Comparison of ENCODE assay signal across 14 cellular contexts in genomic region chr3:111737056-111737711, GRCh38.
DNase-seq lines count a peak whose midpoint lies in the region; ATAC-seq, FAIRE-seq and TF ChIP-seq lines count a peak whose summit lies in the region.
"Had no signal": no experiment of that assay in that cellular context is flagged by ENCODE, and none has a peak within 500 bp of the region (broad histone marks: within the 10 kb centered on the region; RNA-seq: fewer than 3 reads in every experiment).

No MANE protein-coding gene starts in this region.

- TF ChIP-seq CTCF in HEK293 (tag by site-specific recombination; IDR thresholded peaks at IDR 0.05) (no peak), MCF 10A (IDR thresholded peaks at IDR 0.05; ENCODE audit: unreplicated experiment) (no peak), kidney (IDR thresholded peaks at IDR 0.05; ENCODE audit: borderline replicate concordance, extremely low read depth, insufficient read depth) (no peak), lower leg skin (IDR thresholded peaks at IDR 0.05) (no peak)

- DNase-seq in MCF 10A (ENCODE audit: unreplicated experiment) = no peak
- peak; percentile 76 for DNase-seq in kidney
- DNase-seq in 8988T = no peak
- DNase-seq in lower leg skin (ENCODE audit: low spot score in 2 of 2) = no peak
- DNase-seq: activated CD4-positive, CD25-positive, alpha-beta regulatory T cell; CD4-positive, CD25-positive, alpha-beta regulatory T cell; NCI-H1048; NCI-H510A; SHP77; stimulated activated CD4-positive, alpha-beta T cell treated with anti-CD3 and anti-CD28 coated beads, Interleukin-15, amount 100 ng/mL, for 24 hours had no signal

- H3K4me1 ChIP-seq in HEK293 (ENCODE audit: control insufficient read depth, insufficient read depth, low read length) (peaks cover 21% of the 10 kb centered on the region), kidney (ENCODE audit: control insufficient read depth in 1 of 2, insufficient read depth in 1 of 2, low read depth in 1 of 2, low read length in 2 of 2) (peaks cover 26 to 49% of the 10 kb centered on the region in 2 donors), skeletal muscle satellite cell (ENCODE audit: control insufficient read depth, insufficient read depth, low read length) (peaks cover 55% of the 10 kb centered on the region)

- TF ChIP-seq POLR2A in lower leg skin (IDR thresholded peaks at IDR 0.05) = no peak

- H3K4me2 ChIP-seq in skeletal muscle satellite cell (ENCODE audit: low read length) = peak overlapping the region; percentile 0

- no peaks in the 10 kb centered on the region for H3K9me3 Mint-ChIP-seq in MCF 10A (ENCODE audit: unreplicated experiment)

- H3K27ac ChIP-seq in HEK293 (ENCODE audit: extremely low read depth, low read depth, low read length) = peak overlapping the region; percentile 27; the same call in 1 of the 2 replicates
- H3K27ac ChIP-seq in kidney (ENCODE audit: low read depth in 2 of 2, low read length in 2 of 2) = peak overlapping the region; percentile 74 to 77

- POLR2A ChIA-PET in HEK293 (lab: Yijun Ruan, JAX) (interaction anchor here (2.3 to 2.9 kb wide), 2 partner anchors 123 kb away, joined by 11 to 16 read pairs; partner anchors contain the start of gene PHLDB2), MCF 10A (lab: Yijun Ruan, JAX) (interaction anchor here (0.8 to 6.1 kb wide), 24 partner anchors 8 to 319 kb away, joined by 3 to 151 read pairs (median 8); partner anchors contain the start of genes ABHD10 and PHLDB2)

- no peaks in the 10 kb centered on the region for H3K36me3 Mint-ChIP-seq in MCF 10A (ENCODE audit: insufficient read depth, unreplicated experiment)

- ATAC-seq in GM18861 (IDR thresholded peaks at IDR 0.05; ENCODE audit: unreplicated experiment) (no peak), GM19023 (IDR thresholded peaks at IDR 0.05; ENCODE audit: unreplicated experiment) (no peak)

- H3K9me3 ChIP-seq in HEK293 (ENCODE audit: control insufficient read depth, insufficient read depth, low read depth, low read length) (no peaks in the 10 kb centered on the region), kidney (ENCODE audit: control insufficient read depth in 1 of 2, low read length in 2 of 2) (no peaks in the 10 kb centered on the region), skeletal muscle satellite cell (replicated peaks; ENCODE audit: low read length) (no peaks in the 10 kb centered on the region)

- H3K4me1 Mint-ChIP-seq in MCF 10A (ENCODE audit: insufficient read depth, unreplicated experiment) = peaks cover 40% of the 10 kb centered on the region
- H3K4me1 Mint-ChIP-seq: CD4-positive, CD25-positive, alpha-beta regulatory T cell had no signal

- WGBS in lower leg skin, 2 donors = 66 to 78% methylated on average over 2 of the region's 2 CpGs

- CTCF ChIA-PET in HEK293 (lab: Yijun Ruan, JAX) (interaction anchor here (0.7 to 1.2 kb wide), 4 partner anchors 67 to 126 kb away, joined by 3 to 5 read pairs (median 4); no protein-coding TSS in a partner anchor), MCF 10A (lab: Yijun Ruan, JAX) (interaction anchor here (0.6 to 6.2 kb wide), 12 partner anchors 14 to 234 kb away, joined by 3 to 69 read pairs (median 4); partner anchors contain the start of gene PHLDB2)

- peak; percentile 21 for FAIRE-seq in kidney (lab: Jason Lieb, UNC)

- H3K27me3 ChIP-seq in skeletal muscle satellite cell (ENCODE audit: control insufficient read depth, insufficient read depth, low read length) = no peaks in the 10 kb centered on the region

- intact Hi-C loops in MCF 10A (cut with micrococcal nuclease) = no loop called here
- intact Hi-C loops in kidney (cut with DNase I) = loop anchor here (10.0 kb wide), 1 partner anchor 118 kb away; the partner anchor contains the start of gene PHLDB2
- intact Hi-C loops in lower leg skin (cut with DNase I; ENCODE audit: low total_unique reads) = no loop called here

- peak overlapping the region; percentile 58 for H3K27ac Mint-ChIP-seq in MCF 10A (ENCODE audit: low read depth, unreplicated experiment)
- H3K27ac Mint-ChIP-seq: CD4-positive, CD25-positive, alpha-beta regulatory T cell had no signal

- no peak overlapping the region for H3K4me3 Mint-ChIP-seq in MCF 10A (ENCODE audit: unreplicated experiment)
- H3K4me3 Mint-ChIP-seq: CD4-positive, CD25-positive, alpha-beta regulatory T cell had no signal

- H3K27me3 Mint-ChIP-seq in MCF 10A (ENCODE audit: insufficient read depth, unreplicated experiment) = no peaks in the 10 kb centered on the region
- H3K27me3 Mint-ChIP-seq: CD4-positive, CD25-positive, alpha-beta regulatory T cell had no signal

- H3K9ac ChIP-seq in kidney (ENCODE audit: low read length in 2 of 2) (no peak overlapping the region), skeletal muscle satellite cell (ENCODE audit: low read depth, low read length) (no peak overlapping the region)

- no TSS peak for BruUV-seq in MCF 10A (replicated peaks; lab: Mats Ljungman, UMichigan)

- H3K4me3 ChIP-seq in HEK293 (ENCODE audit: low read depth, low read length) = no peak overlapping the region
- H3K4me3 ChIP-seq in kidney (ENCODE audit: low read length in 2 of 2) = peak overlapping the region in 1 of 2 donors; percentile 14
- no peak overlapping the region for H3K4me3 ChIP-seq in skeletal muscle satellite cell (ENCODE audit: low read length)
- no peak overlapping the region for H3K4me3 ChIP-seq in lower leg skin (ENCODE audit: low read depth, poor library complexity, severe bottlenecking)

- H3K36me3 ChIP-seq in HEK293 (ENCODE audit: control insufficient read depth in 2 of 2, insufficient read depth in 1 of 2, low read length in 2 of 2) (no peaks in the 10 kb centered on the region), kidney (ENCODE audit: control insufficient read depth in 1 of 2, insufficient read depth in 2 of 2, low read length in 2 of 2) (no peaks in the 10 kb centered on the region), skeletal muscle satellite cell (ENCODE audit: insufficient read depth, low read length) (no peaks in the 10 kb centered on the region)

TF ChIP-seq in HEK293, 187 proteins besides CTCF, POLR2A, EP300 and RAD21:
- TF ChIP-seq ZNF654 (tag by site-specific recombination; IDR thresholded peaks at IDR 0.05; ENCODE audit: low read depth) = no peak
- no peak for TF ChIP-seq ZBTB8A (tag by site-specific recombination; IDR thresholded peaks at IDR 0.05)
- TF ChIP-seq ZNF426 (tag by site-specific recombination; IDR thresholded peaks at IDR 0.05) = no peak
- TF ChIP-seq ZNF830 (tag by site-specific recombination; IDR thresholded peaks at IDR 0.05; ENCODE audit: low read depth) = no peak
- no peak for TF ChIP-seq ZNF37A (tag by site-specific recombination; IDR thresholded peaks at IDR 0.05)
- no peak for TF ChIP-seq ZNF354C (tag by site-specific recombination; IDR thresholded peaks at IDR 0.05; ENCODE audit: borderline replicate concordance, low read depth)
- no peak for TF ChIP-seq GFI1B (tag by site-specific recombination; IDR thresholded peaks at IDR 0.05)
- TF ChIP-seq ZBTB20 (tag by site-specific recombination; IDR thresholded peaks at IDR 0.05) = peak; percentile 68
- no peak for TF ChIP-seq ZNF157 (tag by site-specific recombination; IDR thresholded peaks at IDR 0.05)
- TF ChIP-seq ZNF626 (tag by site-specific recombination; IDR thresholded peaks at IDR 0.05) = no peak
- TF ChIP-seq ZNF692 (tag by site-specific recombination; IDR thresholded peaks at IDR 0.05) = 0 out of 2 replicates have a peak, but pooled peaks have one; percentile 11
